In genomic region chr16:23847938-23848337, GRCh38 we compare ENCODE assay signal across 1 cellular context.
TF ChIP-seq lines count a peak whose summit lies in the region.

No MANE protein-coding gene starts in this region.

TF ChIP-seq in GM23338, 12 proteins besides CTCF, POLR2A, EP300 and RAD21 (continued from another document):
- TF ChIP-seq, protein P1, sequence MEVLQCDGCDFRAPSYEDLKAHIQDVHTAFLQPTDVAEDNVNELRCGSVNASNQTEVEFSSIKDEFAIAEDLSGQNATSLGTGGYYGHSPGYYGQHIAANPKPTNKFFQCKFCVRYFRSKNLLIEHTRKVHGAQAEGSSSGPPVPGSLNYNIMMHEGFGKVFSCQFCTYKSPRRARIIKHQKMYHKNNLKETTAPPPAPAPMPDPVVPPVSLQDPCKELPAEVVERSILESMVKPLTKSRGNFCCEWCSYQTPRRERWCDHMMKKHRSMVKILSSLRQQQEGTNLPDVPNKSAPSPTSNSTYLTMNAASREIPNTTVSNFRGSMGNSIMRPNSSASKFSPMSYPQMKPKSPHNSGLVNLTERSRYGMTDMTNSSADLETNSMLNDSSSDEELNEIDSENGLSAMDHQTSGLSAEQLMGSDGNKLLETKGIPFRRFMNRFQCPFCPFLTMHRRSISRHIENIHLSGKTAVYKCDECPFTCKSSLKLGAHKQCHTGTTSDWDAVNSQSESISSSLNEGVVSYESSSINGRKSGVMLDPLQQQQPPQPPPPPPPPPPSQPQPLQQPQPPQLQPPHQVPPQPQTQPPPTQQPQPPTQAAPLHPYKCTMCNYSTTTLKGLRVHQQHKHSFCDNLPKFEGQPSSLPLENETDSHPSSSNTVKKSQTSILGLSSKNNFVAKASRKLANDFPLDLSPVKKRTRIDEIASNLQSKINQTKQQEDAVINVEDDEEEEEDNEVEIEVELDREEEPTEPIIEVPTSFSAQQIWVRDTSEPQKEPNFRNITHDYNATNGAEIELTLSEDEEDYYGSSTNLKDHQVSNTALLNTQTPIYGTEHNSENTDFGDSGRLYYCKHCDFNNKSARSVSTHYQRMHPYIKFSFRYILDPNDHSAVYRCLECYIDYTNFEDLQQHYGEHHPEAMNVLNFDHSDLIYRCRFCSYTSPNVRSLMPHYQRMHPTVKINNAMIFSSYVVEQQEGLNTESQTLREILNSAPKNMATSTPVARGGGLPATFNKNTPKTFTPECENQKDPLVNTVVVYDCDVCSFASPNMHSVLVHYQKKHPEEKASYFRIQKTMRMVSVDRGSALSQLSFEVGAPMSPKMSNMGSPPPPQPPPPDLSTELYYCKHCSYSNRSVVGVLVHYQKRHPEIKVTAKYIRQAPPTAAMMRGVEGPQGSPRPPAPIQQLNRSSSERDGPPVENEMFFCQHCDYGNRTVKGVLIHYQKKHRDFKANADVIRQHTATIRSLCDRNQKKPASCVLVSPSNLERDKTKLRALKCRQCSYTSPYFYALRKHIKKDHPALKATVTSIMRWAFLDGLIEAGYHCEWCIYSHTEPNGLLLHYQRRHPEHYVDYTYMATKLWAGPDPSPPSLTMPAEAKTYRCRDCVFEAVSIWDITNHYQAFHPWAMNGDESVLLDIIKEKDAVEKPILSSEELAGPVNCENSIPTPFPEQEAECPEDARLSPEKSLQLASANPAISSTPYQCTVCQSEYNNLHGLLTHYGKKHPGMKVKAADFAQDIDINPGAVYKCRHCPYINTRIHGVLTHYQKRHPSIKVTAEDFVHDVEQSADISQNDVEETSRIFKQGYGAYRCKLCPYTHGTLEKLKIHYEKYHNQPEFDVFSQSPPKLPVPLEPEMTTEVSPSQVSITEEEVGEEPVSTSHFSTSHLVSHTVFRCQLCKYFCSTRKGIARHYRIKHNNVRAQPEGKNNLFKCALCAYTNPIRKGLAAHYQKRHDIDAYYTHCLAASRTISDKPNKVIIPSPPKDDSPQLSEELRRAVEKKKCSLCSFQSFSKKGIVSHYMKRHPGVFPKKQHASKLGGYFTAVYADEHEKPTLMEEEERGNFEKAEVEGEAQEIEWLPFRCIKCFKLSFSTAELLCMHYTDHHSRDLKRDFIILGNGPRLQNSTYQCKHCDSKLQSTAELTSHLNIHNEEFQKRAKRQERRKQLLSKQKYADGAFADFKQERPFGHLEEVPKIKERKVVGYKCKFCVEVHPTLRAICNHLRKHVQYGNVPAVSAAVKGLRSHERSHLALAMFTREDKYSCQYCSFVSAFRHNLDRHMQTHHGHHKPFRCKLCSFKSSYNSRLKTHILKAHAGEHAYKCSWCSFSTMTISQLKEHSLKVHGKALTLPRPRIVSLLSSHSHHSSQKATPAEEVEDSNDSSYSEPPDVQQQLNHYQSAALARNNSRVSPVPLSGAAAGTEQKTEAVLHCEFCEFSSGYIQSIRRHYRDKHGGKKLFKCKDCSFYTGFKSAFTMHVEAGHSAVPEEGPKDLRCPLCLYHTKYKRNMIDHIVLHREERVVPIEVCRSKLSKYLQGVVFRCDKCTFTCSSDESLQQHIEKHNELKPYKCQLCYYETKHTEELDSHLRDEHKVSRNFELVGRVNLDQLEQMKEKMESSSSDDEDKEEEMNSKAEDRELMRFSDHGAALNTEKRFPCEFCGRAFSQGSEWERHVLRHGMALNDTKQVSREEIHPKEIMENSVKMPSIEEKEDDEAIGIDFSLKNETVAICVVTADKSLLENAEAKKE (CRISPR knock-in tag; IDR thresholded peaks at IDR 0.05) = no peak
- no peak for TF ChIP-seq EZH2 (IDR thresholded peaks at IDR 0.05; ENCODE audit: low read depth, unreplicated experiment)
